8 cellular contexts compared by ENCODE assay signal in the genomic region with DNA sequence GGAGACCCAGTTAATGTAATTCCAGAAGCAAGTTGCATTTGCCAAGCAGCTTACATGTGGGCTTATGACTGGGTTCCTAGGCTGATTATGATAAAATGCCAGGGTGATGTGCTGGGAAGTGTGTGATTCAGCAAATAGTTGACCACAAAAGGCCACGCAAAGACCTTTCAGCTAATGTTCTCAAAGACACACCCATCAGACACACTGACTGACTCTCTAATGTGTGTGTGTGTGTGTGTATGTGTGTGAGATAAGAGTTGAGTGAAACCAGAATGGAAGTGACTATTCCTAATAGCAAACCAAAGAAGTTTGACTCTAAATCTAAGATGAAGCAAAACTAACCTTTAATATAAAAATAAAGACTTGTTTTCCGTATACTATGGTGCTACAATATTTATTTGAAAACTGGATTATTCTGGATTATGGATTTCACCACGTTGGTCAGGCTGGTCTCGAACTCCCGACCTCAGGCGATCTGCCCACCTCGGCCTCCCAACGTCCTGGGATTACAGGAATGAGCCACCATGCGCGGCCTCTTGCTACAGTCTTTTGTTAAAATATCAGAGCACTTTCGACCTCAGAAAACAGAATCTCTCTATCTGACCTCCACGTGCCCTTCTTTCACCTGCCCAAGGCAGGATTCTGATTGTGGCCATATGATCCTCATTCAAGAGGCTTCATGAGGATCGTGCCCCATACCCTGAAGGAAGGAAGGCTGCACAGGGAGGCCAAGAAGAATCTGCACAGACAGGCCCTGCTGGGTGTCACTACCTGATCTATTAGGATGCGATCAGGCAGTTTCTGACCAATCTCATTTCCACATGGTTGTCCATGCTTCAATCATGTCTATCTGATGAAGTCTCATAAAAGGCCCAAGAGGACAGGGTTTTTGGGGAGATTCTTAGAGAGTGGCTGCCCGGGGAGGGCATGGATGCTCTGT.
DNase-seq lines count a peak whose midpoint lies in the region; ATAC-seq and TF ChIP-seq lines count a peak whose summit lies in the region.

No MANE protein-coding gene starts in this region.

- DNase-seq in EH (ENCODE audit: low read depth) (peak; percentile 99), NB4 (ENCODE audit: low read depth) (peak; percentile 57), choroid plexus epithelial cell (ENCODE audit: low read depth) (peak; percentile 100), omental fat pad (ENCODE audit: low spot score) (no peak), NCI-H2107 (lab: John Stamatoyannopoulos, UW) (no peak), medulla oblongata (ENCODE audit: extremely low spot score) (no peak)

- TF ChIP-seq CTCF in NB4 (IDR thresholded peaks at IDR 0.05; ENCODE audit: low read depth, low read length) (no peak), choroid plexus epithelial cell (conservative IDR thresholded peaks at IDR 0.05; ENCODE audit: low read depth, low read length) (no peak), omental fat pad (IDR thresholded peaks at IDR 0.05) (no peak)

- ATAC-seq in omental fat pad (ENCODE audit: low FRiP score) (peak; percentile 98), HG02759 (IDR thresholded peaks at IDR 0.05; ENCODE audit: unreplicated experiment) (no peak), HG03521 (IDR thresholded peaks at IDR 0.05; ENCODE audit: unreplicated experiment) (no peak)

- H3K4me3 ChIP-seq in NB4 (ENCODE audit: low read depth, low read length) (no peak overlapping the region), choroid plexus epithelial cell (ENCODE audit: low read depth, low read length) (no peak overlapping the region)

- no peak for TF ChIP-seq POLR2A in NB4 (IDR thresholded peaks at IDR 0.05; ENCODE audit: extremely low read depth, insufficient read length)

Comparison
In these comparisons a context has a peak if more than half of its experiments do, and no peak if none do; other contexts are left out.
1. DNase-seq: peak in EH (single experiment), NB4 (single experiment) and choroid plexus epithelial cell (single experiment); none in omental fat pad (single experiment), NCI-H2107 (single experiment) and medulla oblongata (single experiment).